ENCODE assay signal across 8 cellular contexts in genomic region chr17:17750881-17751280, GRCh38.
DNase-seq lines count a peak whose midpoint lies in the region; ATAC-seq lines count a peak whose summit lies in the region.

No MANE protein-coding gene starts in this region.

- H3K4me1 ChIP-seq in CD8-positive, alpha-beta memory T cell (ENCODE audit: insufficient read depth, low read length): peaks cover 56% of the 10 kb centered on the region
- peaks cover 15% of the 10 kb centered on the region for H3K4me1 ChIP-seq in HAP-1

- POLR2A ChIA-PET in CD8-positive, alpha-beta memory T cell (lab: Charles Lee): interaction anchor here (1.0 kb wide), 1 partner anchor 86 kb away, joined by 4 read pairs; the partner anchor contains the start of gene SREBF1
- POLR2A ChIA-PET in activated CD4-positive, alpha-beta memory T cell treated with anti-CD3 and anti-CD28 coated beads for 36 hours (lab: Charles Lee): interaction anchor here (1.0 to 1.4 kb wide), 3 partner anchors 69 to 103 kb away, joined by 3 to 5 read pairs (median 3); no protein-coding TSS in a partner anchor

- no peaks in the 10 kb centered on the region for H3K9me3 ChIP-seq in CD8-positive, alpha-beta memory T cell (ENCODE audit: low read length)
- no peaks in the 10 kb centered on the region for H3K9me3 ChIP-seq in HAP-1

- H3K36me3 ChIP-seq in CD8-positive, alpha-beta memory T cell (ENCODE audit: insufficient read depth, low read length): no peaks in the 10 kb centered on the region
- no peaks in the 10 kb centered on the region for H3K36me3 ChIP-seq in HAP-1 (replicated peaks)

- peaks cover 0 to 2% (median 0%) of the 10 kb centered on the region in 3 donors for H3K36me3 Mint-ChIP-seq in CD8-positive, alpha-beta memory T cell
- no peaks in the 10 kb centered on the region for H3K36me3 Mint-ChIP-seq in activated CD4-positive, alpha-beta memory T cell treated with anti-CD3 and anti-CD28 coated beads for 36 hours
- no peaks in the 10 kb centered on the region for H3K36me3 Mint-ChIP-seq in memory B cell

- peak overlapping the region; percentile 73 for H3K4me3 ChIP-seq in CD8-positive, alpha-beta memory T cell (ENCODE audit: low read length)
- H3K4me3 ChIP-seq in HAP-1: no peak overlapping the region

- in situ Hi-C loops in HAP-1 (cut with MboI; ENCODE audit: low sequenced_read_pairs): no loop called here

- ATAC-seq in HG02981 (IDR thresholded peaks at IDR 0.05; ENCODE audit: unreplicated experiment) (peak; percentile 36), memory B cell (ENCODE audit: low read depth) (peak; percentile 27), GM21576 (IDR thresholded peaks at IDR 0.05; ENCODE audit: unreplicated experiment) (no peak)

- H3K9me3 Mint-ChIP-seq in CD8-positive, alpha-beta memory T cell: no peaks in the 10 kb centered on the region
- H3K9me3 Mint-ChIP-seq in activated CD4-positive, alpha-beta memory T cell treated with anti-CD3 and anti-CD28 coated beads for 36 hours: no peaks in the 10 kb centered on the region
- H3K9me3 Mint-ChIP-seq in memory B cell: no peaks in the 10 kb centered on the region

- peak; percentile 10 to 74 (median 54) for DNase-seq in CD8-positive, alpha-beta memory T cell
- peak; percentile 60 for DNase-seq in activated CD4-positive, alpha-beta memory T cell treated with anti-CD3 and anti-CD28 coated beads for 36 hours
- peak; percentile 40 to 52 for DNase-seq in memory B cell (ENCODE audit: low spot score in 2 of 2)
- DNase-seq in glomerular visceral epithelial cell (ENCODE audit: extremely low spot score): no peak
- no peak for DNase-seq in HAP-1 (ENCODE audit: low spot score in 2 of 2)
- no peak for DNase-seq in OCI-M2 (lab: John Stamatoyannopoulos, UW; ENCODE audit: unreplicated experiment)

- intact Hi-C loops in activated CD4-positive, alpha-beta memory T cell treated with anti-CD3 and anti-CD28 coated beads for 36 hours (cut with micrococcal nuclease): loop anchor here (1.0 to 10.0 kb wide), 4 partner anchors 22 to 284 kb away; partner anchors contain the start of genes ATPAF2, DRC3, GID4 and TOM1L2

- no peaks in the 10 kb centered on the region for H3K27me3 ChIP-seq in CD8-positive, alpha-beta memory T cell (ENCODE audit: insufficient read depth, low read length, poor library complexity, severe bottlenecking)
- H3K27me3 ChIP-seq in HAP-1 (ENCODE audit: low read depth): no peaks in the 10 kb centered on the region

- H3K4me3 Mint-ChIP-seq in CD8-positive, alpha-beta memory T cell: peak overlapping the region; percentile 70 to 93 (median 87)
- peak overlapping the region; percentile 58 for H3K4me3 Mint-ChIP-seq in activated CD4-positive, alpha-beta memory T cell treated with anti-CD3 and anti-CD28 coated beads for 36 hours
- H3K4me3 Mint-ChIP-seq in memory B cell: peak overlapping the region; percentile 95

- H3K27ac Mint-ChIP-seq in CD8-positive, alpha-beta memory T cell: peak overlapping the region; percentile 95 to 100 (median 100)
- H3K27ac Mint-ChIP-seq in activated CD4-positive, alpha-beta memory T cell treated with anti-CD3 and anti-CD28 coated beads for 36 hours: peak overlapping the region; percentile 93
- peak overlapping the region; percentile 95 for H3K27ac Mint-ChIP-seq in memory B cell

- H3K4me1 Mint-ChIP-seq in CD8-positive, alpha-beta memory T cell: peaks cover 46 to 52% (median 46%) of the 10 kb centered on the region in 3 donors
- H3K4me1 Mint-ChIP-seq in activated CD4-positive, alpha-beta memory T cell treated with anti-CD3 and anti-CD28 coated beads for 36 hours (ENCODE audit: low read depth): peaks cover 33% of the 10 kb centered on the region
- H3K4me1 Mint-ChIP-seq in memory B cell: peaks cover 45% of the 10 kb centered on the region

- CTCF ChIA-PET in CD8-positive, alpha-beta memory T cell (lab: Charles Lee): interaction anchor here (0.8 to 1.1 kb wide), 3 partner anchors 58 to 71 kb away, joined by 3 to 4 read pairs (median 3); no protein-coding TSS in a partner anchor
- CTCF ChIA-PET in activated CD4-positive, alpha-beta memory T cell treated with anti-CD3 and anti-CD28 coated beads for 36 hours (lab: Charles Lee): no interaction called here

- H3K27ac ChIP-seq in CD8-positive, alpha-beta memory T cell (ENCODE audit: low read depth, low read length): peak overlapping the region; percentile 80

- no peaks in the 10 kb centered on the region for H3K27me3 Mint-ChIP-seq in CD8-positive, alpha-beta memory T cell
- no peaks in the 10 kb centered on the region for H3K27me3 Mint-ChIP-seq in activated CD4-positive, alpha-beta memory T cell treated with anti-CD3 and anti-CD28 coated beads for 36 hours
- H3K27me3 Mint-ChIP-seq in memory B cell: no peaks in the 10 kb centered on the region

Comparison
In these comparisons a context has a peak if more than half of its experiments do, and no peak if none do; other contexts are left out.
1. DNase-seq: peak in CD8-positive, alpha-beta memory T cell (5 of 5), activated CD4-positive, alpha-beta memory T cell treated with anti-CD3 and anti-CD28 coated beads for 36 hours (single experiment) and memory B cell (2 of 2); none in glomerular visceral epithelial cell (single experiment), HAP-1 (0 of 2) and OCI-M2 (single experiment).
2. Peak in every context shown above with its lines, with median percentiles within 50 percentile points of each other: H3K27ac Mint-ChIP-seq and H3K4me3 Mint-ChIP-seq.